ENCODE assay signal across 31 cellular contexts in the genomic region with DNA sequence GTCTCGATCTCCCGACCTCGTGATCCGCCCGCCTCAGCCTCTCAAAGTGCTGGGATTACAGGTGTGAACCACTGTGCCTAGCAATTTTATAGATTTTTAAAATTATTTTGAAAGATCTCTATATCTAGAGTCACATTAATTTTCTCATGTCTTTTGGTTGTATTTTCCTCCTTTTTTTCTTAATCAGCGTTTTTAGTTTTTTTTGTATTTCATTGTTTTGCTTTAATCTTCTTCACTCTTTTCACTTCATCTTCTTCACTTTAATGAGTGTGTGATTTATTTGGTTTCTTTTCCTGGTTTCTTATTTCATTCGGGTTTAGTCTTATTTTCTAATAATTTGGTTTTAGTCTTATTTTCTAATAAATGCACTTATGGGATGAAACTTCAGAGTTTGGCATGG.
"Had no signal": no experiment of that assay in that cellular context is flagged by ENCODE, and none has a peak within 500 bp of the region (broad histone marks: within the 10 kb centered on the region; RNA-seq: fewer than 3 reads in every experiment).

No MANE protein-coding gene starts in this region.

- H3K9ac ChIP-seq: neural progenitor cell, parathyroid adenoma had no signal

- DNase-seq: naive thymus-derived CD8-positive, alpha-beta T cell; occipital lobe; ovary; posterior cingulate gyrus; psoas muscle; right cardiac atrium; spleen; stimulated activated CD4-positive, alpha-beta T cell treated with anti-CD3 and anti-CD28 coated beads, Interleukin-12 subunit alpha, Interleukin-12 subunit beta, amount 100 ng/mL, for 4 hours; stimulated activated CD4-positive, alpha-beta T cell treated with anti-CD3 and anti-CD28 coated beads, Interleukin-1b, Interleukin-23, amount 100 ng/mL, for 48 hours; stimulated activated CD4-positive, alpha-beta T cell treated with anti-CD3 and anti-CD28 coated beads, Interleukin-4, amount 100 ng/mL, for 1 hour; stimulated activated CD4-positive, alpha-beta T cell treated with anti-CD3 and anti-CD28 coated beads, Interleukin-4, amount 100 ng/mL, for 4 hours; stimulated activated CD8-positive, alpha-beta memory T cell treated with anti-CD3 and anti-CD28 coated beads, Interleukin-4, amount 100 ng/mL, for 48 hours; stimulated activated naive CD4-positive, alpha-beta T cell; stimulated activated naive CD8-positive, alpha-beta T cell treated with anti-CD3 and anti-CD28 coated beads, Interleukin-15, amount 100 ng/mL, for 72 hours; stimulated activated naive CD8-positive, alpha-beta T cell treated with anti-CD3 and anti-CD28 coated beads, Interleukin-15, Interleukin-2, amounts not matched to agents 100 U/mL and 50 U/mL, for 24 hours; substantia nigra; testis; tibial artery; transverse colon; upper lobe of right lung; uterus had no signal

- H3K9me3 Mint-ChIP-seq: naive thymus-derived CD8-positive, alpha-beta T cell; nephron; neural progenitor cell; stimulated activated memory B cell treated with anti-CD40 and anti-IgM and Interleukin-4, amounts not matched to agents 10 μg/mL and 1 μg/mL and 100 μg/mL, for 72 hours; stimulated activated naive CD8-positive, alpha-beta T cell treated with anti-CD3 and anti-CD28 coated beads, Interleukin-15, amount 100 ng/mL, for 72 hours; type B pancreatic cell had no signal

- H3K27me3 ChIP-seq: neural progenitor cell, ovary, spleen, suprapubic skin, testis, tibial artery, transverse colon, upper lobe of right lung, uterus had no signal

- H3K27me3 Mint-ChIP-seq: naive thymus-derived CD8-positive, alpha-beta T cell; progenitor cell of endocrine pancreas; stimulated activated memory B cell treated with anti-CD40 and anti-IgM and Interleukin-4, amounts not matched to agents 10 μg/mL and 1 μg/mL and 100 μg/mL, for 72 hours; stimulated activated naive CD8-positive, alpha-beta T cell treated with anti-CD3 and anti-CD28 coated beads, Interleukin-15, amount 100 ng/mL, for 72 hours; type B pancreatic cell had no signal

- ATAC-seq: naive thymus-derived CD8-positive, alpha-beta T cell; psoas muscle; right cardiac atrium; sciatic nerve; stimulated activated memory B cell treated with anti-CD40 and anti-IgM and Interleukin-4, amounts not matched to agents 10 μg/mL and 1 μg/mL and 100 μg/mL, for 72 hours; stimulated activated naive CD8-positive, alpha-beta T cell treated with anti-CD3 and anti-CD28 coated beads, Interleukin-15, amount 100 ng/mL, for 72 hours; stimulated activated naive CD8-positive, alpha-beta T cell treated with anti-CD3 and anti-CD28 coated beads, Interleukin-15, Interleukin-2, amounts not matched to agents 100 U/mL and 50 U/mL, for 24 hours; upper lobe of right lung had no signal

- H3K27ac Mint-ChIP-seq: nephron; neural progenitor cell; progenitor cell of endocrine pancreas; stimulated activated memory B cell treated with anti-CD40 and anti-IgM and Interleukin-4, amounts not matched to agents 10 μg/mL and 1 μg/mL and 100 μg/mL, for 72 hours; stimulated activated naive CD8-positive, alpha-beta T cell treated with anti-CD3 and anti-CD28 coated beads, Interleukin-15, amount 100 ng/mL, for 72 hours; type B pancreatic cell had no signal

- H3K79me2 ChIP-seq: parathyroid adenoma had no signal

- H3K36me3 ChIP-seq: neural progenitor cell, ovary, transverse colon, upper lobe of right lung, uterus had no signal

- H3K9me3 ChIP-seq: ovary, psoas muscle, spleen, suprapubic skin, testis, tibial artery, transverse colon, upper lobe of right lung, uterus had no signal

- H3K36me3 Mint-ChIP-seq: type B pancreatic cell had no signal

- H3K4me1 Mint-ChIP-seq: naive thymus-derived CD8-positive, alpha-beta T cell; nephron; neural progenitor cell; stimulated activated naive CD8-positive, alpha-beta T cell treated with anti-CD3 and anti-CD28 coated beads, Interleukin-15, amount 100 ng/mL, for 72 hours had no signal

- H2AFZ ChIP-seq: neural progenitor cell, parathyroid adenoma had no signal

- H3K4me3 ChIP-seq: neural progenitor cell, ovary, psoas muscle, skin epidermis, smooth muscle cell, spleen, suprapubic skin, testis, tibial artery, transverse colon, upper lobe of right lung, uterus had no signal

- H3K4me3 Mint-ChIP-seq: naive thymus-derived CD8-positive, alpha-beta T cell; nephron; neural progenitor cell; stimulated activated memory B cell treated with anti-CD40 and anti-IgM and Interleukin-4, amounts not matched to agents 10 μg/mL and 1 μg/mL and 100 μg/mL, for 72 hours; stimulated activated naive CD8-positive, alpha-beta T cell treated with anti-CD3 and anti-CD28 coated beads, Interleukin-15, amount 100 ng/mL, for 72 hours; type B pancreatic cell had no signal

- H3K4me1 ChIP-seq: neural progenitor cell, parathyroid adenoma, psoas muscle, spleen, suprapubic skin, testis, transverse colon, upper lobe of right lung, uterus had no signal

- H3K27ac ChIP-seq: neural progenitor cell, ovary, parathyroid adenoma, psoas muscle, skin epidermis, spleen, suprapubic skin, testis, tibial artery, transverse colon, upper lobe of right lung, uterus had no signal

- H3K4me2 ChIP-seq: neural progenitor cell, smooth muscle cell had no signal
